In the genomic region with DNA sequence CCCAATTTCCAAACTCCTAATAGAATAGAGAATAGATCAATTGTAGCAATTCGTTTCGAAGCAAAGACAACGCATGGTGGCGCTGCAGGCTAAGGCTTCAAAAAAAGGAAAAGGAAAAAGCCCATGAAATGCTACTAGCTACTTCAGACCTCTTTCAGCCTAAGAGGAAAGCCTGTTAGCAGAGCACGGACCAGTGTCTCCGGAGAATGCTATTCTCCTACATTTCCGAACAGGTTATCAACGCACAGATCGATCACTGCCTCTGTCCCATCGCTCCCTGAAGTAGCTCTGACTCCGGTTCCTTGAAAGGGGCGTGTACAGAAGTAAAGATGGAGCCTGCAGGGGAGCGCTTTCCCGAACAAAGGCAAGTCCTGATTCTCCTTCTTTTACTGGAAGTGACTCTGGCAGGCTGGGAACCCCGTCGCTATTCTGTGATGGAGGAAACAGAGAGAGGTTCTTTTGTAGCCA, we compare ENCODE assay signal across 9 cellular contexts. TPM values are rescaled to one million over a fixed set of nuclear protein-coding genes. Genes with fewer than 3 reads are reported as not detected.
DNase-seq lines count a peak whose midpoint lies in the region; ATAC-seq and TF ChIP-seq lines count a peak whose summit lies in the region.
"Had no signal": no experiment of that assay in that cellular context is flagged by ENCODE, and none has a peak within 500 bp of the region (broad histone marks: within the 10 kb centered on the region; RNA-seq: fewer than 3 reads in every experiment).

A gene (plus strand): TSS at position 146 of the 468 bp plus-strand sequence. CDS start 184 bp downstream, at position 330.

- no peak within 1 kb of the TSS for H3K9ac ChIP-seq in adipocyte (ENCODE audit: low read length)

- intact Hi-C loops in tibial artery (cut with DNase I; ENCODE audit: low total_unique reads) = loop anchor here (10.0 kb wide), 1 partner anchor 180 kb away; a partner anchor contains a TSS

- H3K4me3 ChIP-seq in adipocyte (ENCODE audit: low read length) (peak within 1 kb of the TSS; percentile 32), tibial artery (peak within 1 kb of the TSS; percentile 23 to 33)
- H3K4me3 ChIP-seq: skin epidermis had no signal

- H3K9me3 ChIP-seq in adipocyte (ENCODE audit: control insufficient read depth, low read length) (peaks cover 92% of the 10 kb centered on the region), tibial artery (peaks cover 41 to 100% (median 84%) of the 10 kb centered on the region in 3 donors)

- no peak within 1 kb of the TSS for H3K27ac Mint-ChIP-seq in activated T-cell treated with anti-CD3 and anti-CD28 coated beads, Interleukin-2, amount 50 U/mL, for 72 hours

- H3K36me3 Mint-ChIP-seq in activated T-cell treated with anti-CD3 and anti-CD28 coated beads, Interleukin-2, amount 50 U/mL, for 72 hours (ENCODE audit: insufficient read depth in 2 of 2) = peaks cover 22 to 30% of the 10 kb centered on the region in 2 donors

- H3K27me3 ChIP-seq in adipocyte (replicated peaks; ENCODE audit: control insufficient read depth, insufficient read depth, low read length) (no peaks in the 10 kb centered on the region), tibial artery (no peaks in the 10 kb centered on the region)

- H3K4me1 Mint-ChIP-seq in activated T-cell treated with anti-CD3 and anti-CD28 coated beads, Interleukin-2, amount 50 U/mL, for 72 hours (ENCODE audit: low read depth) = no peaks in the 10 kb centered on the region

- H3K36me3 ChIP-seq in adipocyte (ENCODE audit: control insufficient read depth, insufficient read depth, low read length, severe bottlenecking) = no peaks in the 10 kb centered on the region
- peaks cover 10 to 62% (median 52%) of the 10 kb centered on the region in 3 donors for H3K36me3 ChIP-seq in tibial artery

- H3K27ac ChIP-seq in tibial artery = no peak within 1 kb of the TSS
- H3K27ac ChIP-seq: skin epidermis had no signal

- peaks cover 17 to 30% of the 10 kb centered on the region in 2 donors for H3K9me3 Mint-ChIP-seq in activated T-cell treated with anti-CD3 and anti-CD28 coated beads, Interleukin-2, amount 50 U/mL, for 72 hours

- H3K4me3 Mint-ChIP-seq in activated T-cell treated with anti-CD3 and anti-CD28 coated beads, Interleukin-2, amount 50 U/mL, for 72 hours = peak within 1 kb of the TSS in 1 of 2 donors; percentile 14

- no peak for TF ChIP-seq CTCF in tibial artery (IDR thresholded peaks at IDR 0.05)

- ATAC-seq in activated T-cell treated with anti-CD3 and anti-CD28 coated beads, Interleukin-2, amount 50 U/mL, for 72 hours (replicated peaks in 1 of 2) = no peak
- no peak for ATAC-seq in GM21367 (IDR thresholded peaks at IDR 0.05; ENCODE audit: unreplicated experiment)

- DNase-seq in activated T-cell treated with anti-CD3 and anti-CD28 coated beads, Interleukin-2, amount 50 U/mL, for 72 hours = peak; percentile 8 to 19
- no peak for DNase-seq in activated T-cell treated with anti-CD3 and anti-CD28 coated beads, Interleukin-2, amount 50 U/mL, for 1 hour
- DNase-seq in adipocyte (ENCODE audit: low read depth) = peak; percentile 19
- peak; percentile 49 for DNase-seq in inferior parietal cortex (ENCODE audit: extremely low spot score)
- no peak for DNase-seq in tibial artery
- DNase-seq in NK-92 (lab: John Stamatoyannopoulos, UW; ENCODE audit: unreplicated experiment) = no peak
- no peak for DNase-seq in NCI-H146 (lab: John Stamatoyannopoulos, UW)

- H3K4me1 ChIP-seq in adipocyte (ENCODE audit: control insufficient read depth, insufficient read depth, low read length) (no peaks in the 10 kb centered on the region), tibial artery (no peaks in the 10 kb centered on the region)

- peaks cover 33% of the 10 kb centered on the region for H3K27me3 Mint-ChIP-seq in activated T-cell treated with anti-CD3 and anti-CD28 coated beads, Interleukin-2, amount 50 U/mL, for 72 hours (ENCODE audit: low read depth)

RNA-seq across cellular contexts. Expression of the gene that starts here (rescaled TPM):
- total RNA-seq in activated T-cell treated with anti-CD3 and anti-CD28 coated beads, Interleukin-2, amount 50 U/mL, for 72 hours = not detected

Comparison
In these comparisons a context has a peak if more than half of its experiments do, and no peak if none do; other contexts are left out.
1. Peak in DNase-seq in activated T-cell treated with anti-CD3 and anti-CD28 coated beads, Interleukin-2, amount 50 U/mL, for 72 hours; RNA of the gene not detected or under 1 TPM.
2. DNase-seq: peak in adipocyte (single experiment) and inferior parietal cortex (single experiment); none in activated T-cell treated with anti-CD3 and anti-CD28 coated beads, Interleukin-2, amount 50 U/mL, for 1 hour (single experiment), tibial artery (0 of 2), NK-92 (single experiment) and NCI-H146 (single experiment).